In genomic region chr5:144170276-144171024, GRCh38 we compare ENCODE assay signal across 8 cellular contexts. TPM values are rescaled to one million over a fixed set of nuclear protein-coding genes. Genes with fewer than 3 reads are reported as not detected.
DNase-seq lines count a peak whose midpoint lies in the region; ATAC-seq and TF ChIP-seq lines count a peak whose summit lies in the region.

Gene KCTD16, plus strand, starts transcription at chr5:144170873.
Gene YIPF5, minus strand, starts transcription at chr5:144170659. Its CDS starts 704 bp downstream, at chr5:144169955.

- TF ChIP-seq POLR2A in erythroblast (IDR thresholded peaks at IDR 0.05; ENCODE audit: low read length) = peak; percentile 83

- DNase-seq in DMS153 treated with DMSO at 0.1 percent for 48 hours (lab: John Stamatoyannopoulos, UW; ENCODE audit: unreplicated experiment) (peak; percentile 74), OCI-M2 (lab: John Stamatoyannopoulos, UW; ENCODE audit: unreplicated experiment) (peak; percentile 57), erythroblast (lab: John Stamatoyannopoulos, UW) (peak; percentile 96 to 97), mucosa of gallbladder (ENCODE audit: low spot score) (peak; percentile 97)
- peak; percentile 96 for DNase-seq in activated T-cell treated with anti-CD3 and anti-CD28 coated beads, Interleukin-2, amount 50 U/mL, for 1 hour
- peak; percentile 94 for DNase-seq in stimulated activated CD8-positive, alpha-beta memory T cell treated with anti-CD3 and anti-CD28 coated beads, Interleukin-4, amount 100 ng/mL, for 24 hours (ENCODE audit: low read depth)

- ATAC-seq in GM21619 (IDR thresholded peaks at IDR 0.05; ENCODE audit: unreplicated experiment) = peak; percentile 98

- no peak for TF ChIP-seq EP300 in Ishikawa (IDR thresholded peaks at IDR 0.05; ENCODE audit: borderline replicate concordance)

- no peak for TF ChIP-seq RAD21 in Ishikawa (IDR thresholded peaks at IDR 0.05; ENCODE audit: low read depth)

TF ChIP-seq in Ishikawa, 13 proteins besides CTCF, POLR2A, EP300 and RAD21:
- TF ChIP-seq NFIC (IDR thresholded peaks at IDR 0.05) = no peak
- TF ChIP-seq EGR1 (IDR thresholded peaks at IDR 0.05) = peak; percentile 60; the same call in 1 of the 2 replicates
- TF ChIP-seq ZBTB7A (IDR thresholded peaks at IDR 0.05; ENCODE audit: low read depth) = no peak
- TF ChIP-seq REST (IDR thresholded peaks at IDR 0.05; ENCODE audit: low read depth) = no peak
- no peak for TF ChIP-seq TEAD4 (IDR thresholded peaks at IDR 0.05)
- TF ChIP-seq USF1 (IDR thresholded peaks at IDR 0.05) = no peak
- TF ChIP-seq TCF12 (IDR thresholded peaks at IDR 0.05; ENCODE audit: low read depth) = no peak
- TF ChIP-seq CREB1 (IDR thresholded peaks at IDR 0.05; ENCODE audit: low read depth) = peak; percentile 50; the same call in 1 of the 2 replicates
- no peak for TF ChIP-seq YY1 (IDR thresholded peaks at IDR 0.05; ENCODE audit: low read depth)
- peak; percentile 69; the same call in 1 of the 2 replicates for TF ChIP-seq TAF1 (IDR thresholded peaks at IDR 0.05; ENCODE audit: low read depth)
- TF ChIP-seq MAX (IDR thresholded peaks at IDR 0.05) = no peak
- no peak for TF ChIP-seq FOXM1 (IDR thresholded peaks at IDR 0.05; ENCODE audit: borderline replicate concordance, low read depth)
- no peak for TF ChIP-seq CEBPB (IDR thresholded peaks at IDR 0.05)

RNA-seq across cellular contexts. Expression of gene KCTD16, which starts in this region (rescaled TPM):
- total RNA-seq in mucosa of gallbladder = 0.35 TPM

RNA-seq across cellular contexts. Expression of gene YIPF5, which starts in this region (rescaled TPM):
- total RNA-seq in mucosa of gallbladder = 48.6 TPM

Comparison
In these comparisons a context has a peak if more than half of its experiments do, and no peak if none do; other contexts are left out.
1. Peak in every context shown above with its lines: DNase-seq and ATAC-seq.